In the genomic region with DNA sequence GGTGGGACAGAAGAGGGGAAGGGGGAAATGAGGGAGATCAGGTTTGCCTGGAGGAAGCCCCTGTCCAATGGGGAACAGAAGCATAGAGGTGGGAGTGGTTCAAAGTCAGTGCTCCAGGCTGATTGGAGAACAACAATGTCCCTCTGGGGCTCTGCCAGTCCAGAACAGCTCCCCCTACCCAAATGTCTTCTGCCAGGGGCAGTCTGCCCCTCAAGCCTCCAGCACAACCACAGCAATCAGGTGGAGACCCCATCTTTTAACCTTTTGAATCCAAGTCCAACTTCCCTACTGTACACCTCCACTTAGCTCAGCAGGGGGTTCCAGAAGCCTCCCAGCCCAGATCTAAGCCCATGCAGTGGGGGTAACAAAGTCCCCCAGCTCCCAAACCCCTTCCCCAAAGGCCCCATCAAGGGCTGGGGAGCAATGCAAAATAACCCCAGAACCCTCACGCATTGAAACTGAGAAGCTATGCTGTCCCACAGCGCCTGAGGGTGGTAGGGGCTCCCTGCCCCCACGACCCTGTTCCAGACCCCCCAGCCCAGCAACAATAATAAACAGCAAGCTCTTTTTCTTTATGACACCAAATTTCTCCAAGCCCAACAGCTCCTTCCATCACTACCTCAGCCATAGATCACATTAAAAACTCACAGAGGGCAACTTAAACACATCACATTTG, we compare ENCODE assay signal across 9 cellular contexts. TPM values are rescaled to one million over a fixed set of nuclear protein-coding genes. Genes with fewer than 3 reads are reported as not detected.
DNase-seq lines count a peak whose midpoint lies in the region; FAIRE-seq and TF ChIP-seq lines count a peak whose summit lies in the region.
"Had no signal": no experiment of that assay in that cellular context is flagged by ENCODE, and none has a peak within 500 bp of the region (broad histone marks: within the 10 kb centered on the region; RNA-seq: fewer than 3 reads in every experiment).

No MANE protein-coding gene starts in this region.

- no peaks in the 10 kb centered on the region for H3K36me3 ChIP-seq in ectodermal cell (ENCODE audit: control insufficient read depth, insufficient read depth, low read length)
- no peaks in the 10 kb centered on the region for H3K36me3 ChIP-seq in sigmoid colon

- DNase-seq in GM12891 (ENCODE audit: insufficient read length, low spot score) = no peak
- DNase-seq in NCI-H526 (lab: John Stamatoyannopoulos, UW) = peak; percentile 22 to 37
- DNase-seq in sigmoid colon = no peak
- no peak for DNase-seq in urothelium cell line (ENCODE audit: low spot score)
- DNase-seq in GM20000 (ENCODE audit: low spot score) = no peak
- DNase-seq in cortex of kidney (lab: John Stamatoyannopoulos, UW) = no peak
- no peak for DNase-seq in NCI-H1048 (lab: John Stamatoyannopoulos, UW)

- TF ChIP-seq CTCF in sigmoid colon (IDR thresholded peaks at IDR 0.05) = no peak
- no peak for TF ChIP-seq CTCF in GM20000 (IDR thresholded peaks at IDR 0.05; ENCODE audit: extremely low read depth, missing control alignments)

- H3K9me3 ChIP-seq in ectodermal cell (ENCODE audit: control insufficient read depth, low read length) (no peaks in the 10 kb centered on the region), sigmoid colon (no peaks in the 10 kb centered on the region)

- H3K27me3 ChIP-seq in ectodermal cell (ENCODE audit: control insufficient read depth, insufficient read depth, low read length, poor library complexity, severe bottlenecking) (no peaks in the 10 kb centered on the region), sigmoid colon (no peaks in the 10 kb centered on the region)

- no peak for TF ChIP-seq EP300 in sigmoid colon (IDR thresholded peaks at IDR 0.05)

- H3K27ac ChIP-seq in ectodermal cell (ENCODE audit: insufficient read depth, low read depth, low read length, poor library complexity, severe bottlenecking) = no peak overlapping the region
- H3K27ac ChIP-seq in sigmoid colon = peak overlapping the region; percentile 92 to 100 (median 97)

- FAIRE-seq in GM12891 (lab: Jason Lieb, UNC) = peak; percentile 84
- no peak for FAIRE-seq in urothelium cell line (lab: Jason Lieb, UNC)

- H3K4me1 ChIP-seq in ectodermal cell (ENCODE audit: control insufficient read depth, insufficient read depth, low read length) (peaks cover 74% of the 10 kb centered on the region), sigmoid colon (peaks cover 0 to 78% (median 70%) of the 10 kb centered on the region in 4 donors)

- H3K4me3 ChIP-seq in ectodermal cell (ENCODE audit: insufficient read depth, low read depth, low read length) (peak overlapping the region; percentile 96), sigmoid colon (no peak overlapping the region)

- TF ChIP-seq POLR2A in GM12891 (IDR thresholded peaks at IDR 0.05; ENCODE audit: low read depth, low read length) (no peak), sigmoid colon (IDR thresholded peaks at IDR 0.05) (no peak)

- intact Hi-C loops in sigmoid colon (cut with DNase I) = loop anchor here (2.0 to 10.0 kb wide), 2 partner anchors 34 to 276 kb away; partner anchors contain the start of gene TMEM222

- 62 to 70% methylated on average over 3 of the region's 3 CpGs for WGBS in ectodermal cell, 2 experiments
- WGBS in sigmoid colon, 2 donors = 69 to 75% methylated on average over 3 of the region's 3 CpGs

TF ChIP-seq in GM12891, 5 proteins besides CTCF, POLR2A, EP300 and RAD21:
- TF ChIP-seq POU2F2 (IDR thresholded peaks at IDR 0.05; ENCODE audit: low read depth, low read length) = no peak
- TF ChIP-seq POLR2AphosphoS5 (IDR thresholded peaks at IDR 0.05; ENCODE audit: low read depth, low read length) = no peak
- no peak for TF ChIP-seq SPI1 (IDR thresholded peaks at IDR 0.05; ENCODE audit: low read depth, low read length)
- TF ChIP-seq PAX5 (IDR thresholded peaks at IDR 0.05; ENCODE audit: insufficient read depth, low read length, severe bottlenecking) = no peak
- TF ChIP-seq TAF1 (IDR thresholded peaks at IDR 0.05; ENCODE audit: low read depth, low read length) = no peak

RNA-seq across cellular contexts. Expression of gene AHDC1, which starts 3.3 kb away (rescaled TPM):
- 6.8 TPM for polyA plus RNA-seq in GM12891 (2012; ENCODE audit: low read depth, missing spikeins)
- 90.4 TPM for polyA plus RNA-seq in ectodermal cell (2013, experiment 1 of 4)
- 114 TPM for polyA plus RNA-seq in ectodermal cell (2013, experiment 2 of 4)
- polyA plus RNA-seq in ectodermal cell (2013, experiment 3 of 4) = 75.5 TPM
- polyA plus RNA-seq in ectodermal cell (2013, experiment 4 of 4) = 88.7 TPM
- total RNA-seq in sigmoid colon = 10 to 100 TPM; 10.9 to 34.1 (median 14.3) TPM
- 10 to 100 TPM in 1 of 3 donors, 1 to 10 TPM in 2; 1.8 to 17.4 (median 2.1) TPM for polyA plus RNA-seq in sigmoid colon

RNA-seq across cellular contexts. Expression of gene FGR, which starts 34.3 kb away (rescaled TPM):
- 57.1 TPM for polyA plus RNA-seq in GM12891 (2012; ENCODE audit: low read depth, missing spikeins)
- not detected for polyA plus RNA-seq in ectodermal cell (2013, experiment 1 of 4)
- not detected for polyA plus RNA-seq in ectodermal cell (2013, experiment 2 of 4)
- polyA plus RNA-seq in ectodermal cell (2013, experiment 3 of 4) = not detected
- polyA plus RNA-seq in ectodermal cell (2013, experiment 4 of 4) = not detected
- 10 to 100 TPM in 1 of 4 donors, 1 to 10 TPM in 3; 6.6 to 11.4 (median 8.0) TPM for total RNA-seq in sigmoid colon
- polyA plus RNA-seq in sigmoid colon = 10 to 100 TPM in 1 of 3 donors, 1 to 10 TPM in 2; 3.0 to 14.4 (median 5.1) TPM
- total RNA-seq: RPMI7951 had no signal

Comparison
In these comparisons a context has a peak if more than half of its experiments do, and no peak if none do; other contexts are left out.
1. DNase-seq: peak in NCI-H526 (2 of 2); none in GM12891 (single experiment), sigmoid colon (single experiment), urothelium cell line (single experiment), GM20000 (single experiment), cortex of kidney (single experiment) and NCI-H1048 (single experiment).